Comparison of ENCODE assay signal across 8 cellular contexts in the genomic region with DNA sequence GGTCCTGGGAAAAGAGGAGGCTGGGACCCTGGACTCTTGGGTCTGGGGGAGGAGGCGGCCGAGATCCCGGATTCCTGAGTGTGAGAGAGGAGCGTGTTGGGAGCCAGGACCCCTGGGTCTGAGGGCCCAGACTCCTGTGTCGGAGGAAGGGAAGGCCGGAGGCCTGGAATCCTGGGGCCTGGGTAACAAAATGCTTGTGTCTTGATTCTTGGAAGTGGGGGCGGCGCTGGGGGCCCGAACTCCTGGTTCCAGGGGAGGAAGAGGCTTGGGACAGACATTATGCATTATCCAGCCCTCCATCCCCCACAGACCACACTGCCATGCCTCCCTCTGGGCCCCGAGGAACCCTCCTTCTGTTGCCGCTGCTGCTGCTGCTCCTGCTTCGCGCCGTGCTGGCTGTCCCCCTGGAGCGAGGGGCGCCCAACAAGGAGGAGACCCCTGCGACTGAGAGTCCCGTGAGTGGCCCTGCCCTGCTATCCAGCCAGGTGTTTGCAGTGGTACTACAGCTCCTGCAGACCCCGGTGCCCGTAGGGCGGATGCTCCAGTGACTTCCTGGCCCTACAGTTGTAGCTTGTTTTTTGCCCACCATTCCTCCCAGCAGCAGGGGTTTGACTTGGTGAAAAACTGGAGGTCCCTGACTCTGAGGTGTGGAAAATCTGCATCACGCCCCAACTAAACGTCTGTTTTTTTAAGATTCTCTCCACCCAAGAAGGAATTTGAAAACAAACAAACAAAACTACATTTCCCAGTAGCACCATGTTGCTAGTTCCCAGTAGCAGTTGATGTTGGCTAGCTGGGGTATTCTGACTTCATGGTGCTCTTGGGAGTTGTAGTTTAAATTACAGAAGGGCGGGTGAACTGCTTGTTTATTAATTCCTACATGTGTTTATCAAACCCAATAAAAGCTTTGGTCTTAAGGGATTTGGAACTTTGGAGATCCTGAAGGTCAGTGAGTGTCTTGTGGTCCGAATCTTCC. TPM values are rescaled to one million over a fixed set of nuclear protein-coding genes. Genes with fewer than 3 reads are reported as not detected.
DNase-seq lines count a peak whose midpoint lies in the region; ATAC-seq and TF ChIP-seq lines count a peak whose summit lies in the region.

No MANE protein-coding gene starts in this region.

- peak overlapping the region; percentile 71 for H2AFZ ChIP-seq in DND-41 (ENCODE audit: low read depth, low read length)

- CTCF ChIA-PET in activated CD8-positive, alpha-beta memory T cell treated with anti-CD3 and anti-CD28 coated beads, Interleukin-2, amount 10 ng/mL, durations not matched to agents 7 days and 5 days (lab: Charles Lee): interaction anchor here (0.7 to 2.6 kb wide), 16 partner anchors 14 to 510 kb away, joined by 3 to 16 read pairs (median 4); partner anchors contain the start of genes BAX, HSD17B14, KDELR1 and PPP1R15A

- H3K9ac ChIP-seq in DND-41 (ENCODE audit: low read depth, low read length) (peak overlapping the region; percentile 84), HUES6 (ENCODE audit: low read length) (peak overlapping the region; percentile 66)

- H3K9me3 ChIP-seq in DND-41 (ENCODE audit: insufficient read depth, low read length, severe bottlenecking): no peaks in the 10 kb centered on the region
- no peaks in the 10 kb centered on the region for H3K9me3 ChIP-seq in HUES6 (ENCODE audit: control insufficient read depth, insufficient read depth, low read depth, low read length)
- H3K9me3 ChIP-seq in neutrophil: no peaks in the 10 kb centered on the region

- H3K4me1 ChIP-seq in DND-41 (ENCODE audit: insufficient read depth, low read length): peaks cover 30% of the 10 kb centered on the region
- no peaks in the 10 kb centered on the region for H3K4me1 ChIP-seq in HUES6 (ENCODE audit: control insufficient read depth, insufficient read depth, low read length)
- peaks cover 23 to 30% of the 10 kb centered on the region in 2 experiments for H3K4me1 ChIP-seq in neutrophil (ENCODE audit: control insufficient read depth in 1 of 2, insufficient read depth in 1 of 2, low read depth in 1 of 2, low read length in 1 of 2)

- peak overlapping the region; percentile 98 for H3K27ac Mint-ChIP-seq in activated CD8-positive, alpha-beta memory T cell treated with anti-CD3 and anti-CD28 coated beads, Interleukin-2, amount 10 ng/mL, durations not matched to agents 7 days and 5 days

- peaks cover 4% of the 10 kb centered on the region; the same call in 1 of the 2 replicates for H4K20me1 ChIP-seq in DND-41 (ENCODE audit: insufficient read depth, low read length)

- peaks cover 45% of the 10 kb centered on the region for H3K79me2 ChIP-seq in DND-41 (ENCODE audit: insufficient read depth, low read length)

- H3K27me3 ChIP-seq in DND-41 (ENCODE audit: insufficient read depth, low read length, poor library complexity) (no peaks in the 10 kb centered on the region), HUES6 (ENCODE audit: control insufficient read depth, insufficient read depth, low read length) (no peaks in the 10 kb centered on the region), neutrophil (peaks cover 20% of the 10 kb centered on the region)

- H3K4me1 Mint-ChIP-seq in activated CD8-positive, alpha-beta memory T cell treated with anti-CD3 and anti-CD28 coated beads, Interleukin-2, amount 10 ng/mL, durations not matched to agents 7 days and 5 days: peaks cover 32% of the 10 kb centered on the region

- no peaks in the 10 kb centered on the region for H3K9me3 Mint-ChIP-seq in activated CD8-positive, alpha-beta memory T cell treated with anti-CD3 and anti-CD28 coated beads, Interleukin-2, amount 10 ng/mL, durations not matched to agents 7 days and 5 days (ENCODE audit: low read depth)

- peaks cover 9% of the 10 kb centered on the region for H3K27me3 Mint-ChIP-seq in activated CD8-positive, alpha-beta memory T cell treated with anti-CD3 and anti-CD28 coated beads, Interleukin-2, amount 10 ng/mL, durations not matched to agents 7 days and 5 days

- H3K4me2 ChIP-seq in DND-41 (ENCODE audit: insufficient read depth, low read length): peak overlapping the region; percentile 93

- peak overlapping the region; percentile 87 for H3K27ac ChIP-seq in DND-41 (ENCODE audit: low read length)
- no peak overlapping the region for H3K27ac ChIP-seq in HUES6 (ENCODE audit: low read depth, low read length)
- H3K27ac ChIP-seq in neutrophil: peak overlapping the region; percentile 80

- peak overlapping the region; percentile 85 to 90 for H3K4me3 ChIP-seq in DND-41 (ENCODE audit: low read depth in 1 of 2, low read length in 2 of 2)
- H3K4me3 ChIP-seq in HUES6 (ENCODE audit: low read depth, low read length): peak overlapping the region; percentile 81
- peak overlapping the region; percentile 95 for H3K4me3 ChIP-seq in fibroblast of the aortic adventitia (ENCODE audit: low read depth, low read length)
- peak overlapping the region; percentile 89 to 91 for H3K4me3 ChIP-seq in neutrophil (ENCODE audit: low read depth in 1 of 2, low read length in 1 of 2)

- TF ChIP-seq CTCF in DND-41 (IDR thresholded peaks at IDR 0.05; ENCODE audit: borderline replicate concordance, extremely low read depth, low read length, poor library complexity, severe bottlenecking): peak; percentile 3
- TF ChIP-seq CTCF in fibroblast of the aortic adventitia (IDR thresholded peaks at IDR 0.05; ENCODE audit: insufficient read depth, low read length): no peak
- TF ChIP-seq CTCF in neutrophil (IDR thresholded peaks at IDR 0.05): no peak

- DNase-seq in DND-41: peak; percentile 45
- DNase-seq in activated CD8-positive, alpha-beta memory T cell treated with anti-CD3 and anti-CD28 coated beads, Interleukin-2, amount 10 ng/mL, durations not matched to agents 7 days and 5 days: peak; percentile 54
- peak; percentile 61 for DNase-seq in fibroblast of the aortic adventitia (ENCODE audit: low read depth)
- no peak for DNase-seq in activated effector memory CD4-positive, alpha-beta T cell treated with Interleukin-2 at 50 U/mL for 16 hours
- no peak for DNase-seq in activated gamma-delta T cell (lab: John Stamatoyannopoulos, UW)

- ATAC-seq in DND-41 (ENCODE audit: insufficient read depth, low read depth) (peak; percentile 27; the same call in 2 of the 3 replicates), GM21528 (IDR thresholded peaks at IDR 0.05; ENCODE audit: low FRiP score, unreplicated experiment) (no peak)
- ATAC-seq in activated CD8-positive, alpha-beta memory T cell treated with anti-CD3 and anti-CD28 coated beads, Interleukin-2, amount 10 ng/mL, durations not matched to agents 7 days and 5 days: peak; percentile 26

- H3K36me3 ChIP-seq in DND-41 (ENCODE audit: insufficient read depth, low read length) (peaks cover 34% of the 10 kb centered on the region), HUES6 (ENCODE audit: control insufficient read depth, insufficient read depth, low read length) (peaks cover 22% of the 10 kb centered on the region), neutrophil (peaks cover 19% of the 10 kb centered on the region)

- peaks cover 37% of the 10 kb centered on the region for H3K36me3 Mint-ChIP-seq in activated CD8-positive, alpha-beta memory T cell treated with anti-CD3 and anti-CD28 coated beads, Interleukin-2, amount 10 ng/mL, durations not matched to agents 7 days and 5 days

- H3K4me3 Mint-ChIP-seq in activated CD8-positive, alpha-beta memory T cell treated with anti-CD3 and anti-CD28 coated beads, Interleukin-2, amount 10 ng/mL, durations not matched to agents 7 days and 5 days: peak overlapping the region; percentile 98

RNA-seq across cellular contexts. Expression of gene NUCB1, which starts 0.7 kb away (rescaled TPM):
- total RNA-seq in activated CD8-positive, alpha-beta memory T cell treated with anti-CD3 and anti-CD28 coated beads, Interleukin-2, amount 10 ng/mL, durations not matched to agents 7 days and 5 days: 100 to 1,000 TPM; 185 to 226 TPM
- 267 and 932 TPM in 2 replicates for total RNA-seq in fibroblast of the aortic adventitia (ENCODE audit: low replicate concordance)

RNA-seq across cellular contexts. Expression of gene TULP2, which starts 2.2 kb away (rescaled TPM):
- under 1 TPM in 1 of 2 experiments, not detected in 1; 0.47 TPM for total RNA-seq in activated CD8-positive, alpha-beta memory T cell treated with anti-CD3 and anti-CD28 coated beads, Interleukin-2, amount 10 ng/mL, durations not matched to agents 7 days and 5 days
- 0.54 TPM in 1 of 2 replicates, not detected in the other for total RNA-seq in fibroblast of the aortic adventitia (ENCODE audit: low replicate concordance)

RNA-seq across cellular contexts. Expression of gene PPP1R15A, which starts 28.5 kb away (rescaled TPM):
- total RNA-seq in activated CD8-positive, alpha-beta memory T cell treated with anti-CD3 and anti-CD28 coated beads, Interleukin-2, amount 10 ng/mL, durations not matched to agents 7 days and 5 days: 10 to 100 TPM; 32.1 to 89.7 TPM
- 45.8 and 53.6 TPM in 2 replicates for total RNA-seq in fibroblast of the aortic adventitia (ENCODE audit: low replicate concordance)

RNA-seq across cellular contexts. Expression of gene PLEKHA4, which starts 32.3 kb away (rescaled TPM):
- total RNA-seq in activated CD8-positive, alpha-beta memory T cell treated with anti-CD3 and anti-CD28 coated beads, Interleukin-2, amount 10 ng/mL, durations not matched to agents 7 days and 5 days: 1 to 10 TPM; 2.2 to 5.6 TPM
- 28.9 and 44.0 TPM in 2 replicates for total RNA-seq in fibroblast of the aortic adventitia (ENCODE audit: low replicate concordance)

RNA-seq across cellular contexts. Expression of gene DHDH, which starts 32.7 kb away (rescaled TPM):
- total RNA-seq in activated CD8-positive, alpha-beta memory T cell treated with anti-CD3 and anti-CD28 coated beads, Interleukin-2, amount 10 ng/mL, durations not matched to agents 7 days and 5 days: 1 to 10 TPM in 1 of 2 experiments, under 1 TPM in 1; 0.96 to 1.1 TPM
- total RNA-seq in fibroblast of the aortic adventitia (ENCODE audit: low replicate concordance): not detected in 2 replicates

Comparison
In these comparisons a context has a peak if more than half of its experiments do, and no peak if none do; other contexts are left out.
1. DNase-seq: peak in DND-41 (single experiment), activated CD8-positive, alpha-beta memory T cell treated with anti-CD3 and anti-CD28 coated beads, Interleukin-2, amount 10 ng/mL, durations not matched to agents 7 days and 5 days (single experiment) and fibroblast of the aortic adventitia (single experiment); none in activated effector memory CD4-positive, alpha-beta T cell treated with Interleukin-2 at 50 U/mL for 16 hours (single experiment) and activated gamma-delta T cell (single experiment).
2. Peak in every context shown above with its lines, with median percentiles within 50 percentile points of each other: H3K4me3 ChIP-seq.